Comparison of ENCODE assay signal across 10 cellular contexts in genomic region chr19:48631254-48631653, GRCh38. TPM values are rescaled to one million over a fixed set of nuclear protein-coding genes. Genes with fewer than 3 reads are reported as not detected.
A peak's percentile ranks its signal among the peaks of the same experiment; 100 is the strongest.
DNase-seq lines count a peak whose midpoint lies in the region; ATAC-seq and TF ChIP-seq lines count a peak whose summit lies in the region.
"Had no signal": no experiment of that assay in that cellular context is flagged by ENCODE, and none has a peak within 500 bp of the region (broad histone marks: within the 10 kb centered on the region; RNA-seq: fewer than 3 reads in every experiment).

No MANE protein-coding gene starts in this region.

- peaks cover 0 to 9% of the 10 kb centered on the region in 2 donors for H3K36me3 ChIP-seq in lung (ENCODE audit: control insufficient read depth in 2 of 2, insufficient read depth in 2 of 2, low read length in 2 of 2)
- no peaks in the 10 kb centered on the region for H3K36me3 ChIP-seq in thoracic aorta
- H3K36me3 ChIP-seq in PC-3 (ENCODE audit: low read depth, low read length): no peaks in the 10 kb centered on the region

- H3K4me3 ChIP-seq in lung (no peak overlapping the region), thoracic aorta (peak overlapping the region; percentile 60), PC-3 (ENCODE audit: low read length) (no peak overlapping the region)

- peaks cover 14 to 16% of the 10 kb centered on the region in 2 donors for H3K4me1 ChIP-seq in lung (ENCODE audit: control insufficient read depth in 2 of 2, insufficient read depth in 2 of 2, low read length in 2 of 2)
- H3K4me1 ChIP-seq in thoracic aorta (ENCODE audit: control insufficient read depth in 1 of 2, low read depth in 2 of 2): peaks cover 37 to 62% of the 10 kb centered on the region in 2 donors
- peaks cover 15% of the 10 kb centered on the region for H3K4me1 ChIP-seq in PC-3 (ENCODE audit: insufficient read depth, low read length)

- peak; percentile 11 for DNase-seq in activated CD4-positive, alpha-beta T cell treated with anti-CD3 and anti-CD28 coated beads for 36 hours
- no peak for DNase-seq in activated CD4-positive, alpha-beta T cell treated with anti-CD3 and anti-CD28 coated beads, Interleukin-2, amount 50 U/mL, for 4 hours
- DNase-seq in activated CD4-positive, alpha-beta memory T cell treated with anti-CD3 and anti-CD28 coated beads, Interleukin-2, amount 10 ng/mL, durations not matched to agents 7 days and 5 days: no peak
- DNase-seq in lung (ENCODE audit: low spot score) (no peak), thoracic aorta (ENCODE audit: low spot score) (no peak), PC-3 (no peak), HuH-7 (ENCODE audit: low spot score) (no peak), NCI-H2171 treated with DMSO at 0.1 percent for 48 hours (lab: John Stamatoyannopoulos, UW) (no peak)
- DNase-seq: MM.1S, retina had no signal

- intact Hi-C loops in activated CD4-positive, alpha-beta T cell treated with anti-CD3 and anti-CD28 coated beads for 36 hours (cut with DNase I, micrococcal nuclease): loop anchor here (10.0 kb wide), 3 partner anchors 334 to 1516 kb away; partner anchors contain the start of genes FTL (in 1 of the 2), NOSIP (in 1 of the 2), PRRG2 (in 1 of the 2) and ZC3H4 (in 1 of the 2)
- intact Hi-C loops in PC-3 (cut with micrococcal nuclease): no loop called here

- CTCF ChIA-PET in activated CD4-positive, alpha-beta T cell treated with anti-CD3 and anti-CD28 coated beads for 36 hours (lab: Charles Lee): interaction anchor here (0.6 to 1.2 kb wide), 3 partner anchors 83 to 308 kb away, joined by 3 to 5 read pairs (median 4); no protein-coding TSS in a partner anchor
- CTCF ChIA-PET in activated CD4-positive, alpha-beta memory T cell treated with anti-CD3 and anti-CD28 coated beads, Interleukin-2, amount 10 ng/mL, durations not matched to agents 7 days and 5 days (lab: Charles Lee): no interaction called here
- CTCF ChIA-PET in PC-3 (lab: Charles Lee): no interaction called here

- H3K4me1 Mint-ChIP-seq in activated CD4-positive, alpha-beta T cell treated with anti-CD3 and anti-CD28 coated beads for 36 hours: peaks cover 39% of the 10 kb centered on the region
- H3K4me1 Mint-ChIP-seq in activated CD4-positive, alpha-beta memory T cell treated with anti-CD3 and anti-CD28 coated beads, Interleukin-2, amount 10 ng/mL, durations not matched to agents 7 days and 5 days: peaks cover 49% of the 10 kb centered on the region

- H3K27me3 Mint-ChIP-seq in activated CD4-positive, alpha-beta T cell treated with anti-CD3 and anti-CD28 coated beads for 36 hours: no peaks in the 10 kb centered on the region
- no peaks in the 10 kb centered on the region for H3K27me3 Mint-ChIP-seq in activated CD4-positive, alpha-beta memory T cell treated with anti-CD3 and anti-CD28 coated beads, Interleukin-2, amount 10 ng/mL, durations not matched to agents 7 days and 5 days

- H3K79me2 ChIP-seq in PC-3 (ENCODE audit: low read length): no peaks in the 10 kb centered on the region

- no peak overlapping the region for H3K4me2 ChIP-seq in PC-3 (ENCODE audit: low read length)

- no peak overlapping the region for H3K9ac ChIP-seq in PC-3 (ENCODE audit: low read length)

- POLR2A ChIA-PET in activated CD4-positive, alpha-beta T cell treated with anti-CD3 and anti-CD28 coated beads for 36 hours (lab: Charles Lee): interaction anchor here (1.3 to 1.7 kb wide), 2 partner anchors 9 to 17 kb away, joined by 4 to 9 read pairs; no protein-coding TSS in a partner anchor
- POLR2A ChIA-PET in activated CD4-positive, alpha-beta memory T cell treated with anti-CD3 and anti-CD28 coated beads, Interleukin-2, amount 10 ng/mL, durations not matched to agents 7 days and 5 days (lab: Charles Lee): interaction anchor here (4.7 kb wide), 1 partner anchor 13 kb away, joined by 47 read pairs; the partner anchor contains the start of genes RPL18 and SPHK2
- POLR2A ChIA-PET in PC-3 (lab: Charles Lee; ENCODE audit: unreplicated experiment): no interaction called here

- no peaks in the 10 kb centered on the region for H3K9me2 ChIP-seq in PC-3 (replicated peaks; ENCODE audit: low read length)

- no TSS peak for BruUV-seq in PC-3 (replicated peaks; lab: Mats Ljungman, UMichigan)

- H3F3A ChIP-seq in PC-3 (ENCODE audit: low read length, unreplicated experiment): peaks cover 3% of the 10 kb centered on the region

- H4K20me1 ChIP-seq in PC-3 (ENCODE audit: low read length): no peaks in the 10 kb centered on the region

- H3K27ac Mint-ChIP-seq in activated CD4-positive, alpha-beta T cell treated with anti-CD3 and anti-CD28 coated beads for 36 hours: no peak overlapping the region
- peak overlapping the region; percentile 29 for H3K27ac Mint-ChIP-seq in activated CD4-positive, alpha-beta memory T cell treated with anti-CD3 and anti-CD28 coated beads, Interleukin-2, amount 10 ng/mL, durations not matched to agents 7 days and 5 days

- H3K27ac ChIP-seq in lung (ENCODE audit: low read depth in 1 of 2, low read length in 1 of 2) (peak overlapping the region; percentile 51 to 79), thoracic aorta (peak overlapping the region; percentile 74 to 86), PC-3 (ENCODE audit: low read length) (no peak overlapping the region)

- ATAC-seq in activated CD4-positive, alpha-beta T cell treated with anti-CD3 and anti-CD28 coated beads for 36 hours: no peak
- ATAC-seq in lung (ENCODE audit: insufficient read depth, low FRiP score): no peak
- ATAC-seq in thoracic aorta (ENCODE audit: insufficient number of reproducible peaks, low FRiP score, low read depth): no peak
- no peak for ATAC-seq in PC-3

- H3K4me3 Mint-ChIP-seq in activated CD4-positive, alpha-beta T cell treated with anti-CD3 and anti-CD28 coated beads for 36 hours: no peak overlapping the region
- no peak overlapping the region for H3K4me3 Mint-ChIP-seq in activated CD4-positive, alpha-beta memory T cell treated with anti-CD3 and anti-CD28 coated beads, Interleukin-2, amount 10 ng/mL, durations not matched to agents 7 days and 5 days

- H2AFZ ChIP-seq in PC-3 (ENCODE audit: low read length): no peak overlapping the region

- 80 to 89% methylated on average over 3 of the region's 3 CpGs for WGBS in lung, 2 donors

- peaks cover 13% of the 10 kb centered on the region for H3K36me3 Mint-ChIP-seq in activated CD4-positive, alpha-beta T cell treated with anti-CD3 and anti-CD28 coated beads for 36 hours (ENCODE audit: low read depth)
- H3K36me3 Mint-ChIP-seq in activated CD4-positive, alpha-beta memory T cell treated with anti-CD3 and anti-CD28 coated beads, Interleukin-2, amount 10 ng/mL, durations not matched to agents 7 days and 5 days (ENCODE audit: low read depth): peaks cover 7% of the 10 kb centered on the region

- TF ChIP-seq CTCF in lung (IDR thresholded peaks at IDR 0.05; ENCODE audit: control extremely low read depth, extremely low read depth): no peak
- TF ChIP-seq CTCF in thoracic aorta (IDR thresholded peaks at IDR 0.05): no peak
- no peak for TF ChIP-seq CTCF in PC-3 (conservative IDR thresholded peaks at IDR 0.05; ENCODE audit: low read depth, low read length)

- H3K9me3 ChIP-seq in lung (ENCODE audit: control insufficient read depth in 2 of 2, insufficient read depth in 1 of 2, low read length in 1 of 2): no peaks in the 10 kb centered on the region
- no peaks in the 10 kb centered on the region for H3K9me3 ChIP-seq in thoracic aorta
- no peaks in the 10 kb centered on the region for H3K9me3 ChIP-seq in PC-3 (ENCODE audit: low read length)

- no peaks in the 10 kb centered on the region for H3K9me3 Mint-ChIP-seq in activated CD4-positive, alpha-beta T cell treated with anti-CD3 and anti-CD28 coated beads for 36 hours (ENCODE audit: low read depth)
- H3K9me3 Mint-ChIP-seq in activated CD4-positive, alpha-beta memory T cell treated with anti-CD3 and anti-CD28 coated beads, Interleukin-2, amount 10 ng/mL, durations not matched to agents 7 days and 5 days: no peaks in the 10 kb centered on the region

- H3K27me3 ChIP-seq in lung (ENCODE audit: control insufficient read depth, insufficient read depth) (no peaks in the 10 kb centered on the region), thoracic aorta (replicated peaks; ENCODE audit: insufficient read depth) (no peaks in the 10 kb centered on the region), PC-3 (ENCODE audit: low read length) (no peaks in the 10 kb centered on the region)

RNA-seq across cellular contexts. Expression of gene DBP, which starts 5.9 kb away (rescaled TPM):
- 10 to 100 TPM in 1 of 2 experiments, 1 to 10 TPM in 1; 8.3 to 12.4 TPM for total RNA-seq in activated CD4-positive, alpha-beta T cell treated with anti-CD3 and anti-CD28 coated beads for 36 hours
- 10 to 100 TPM; 18.7 to 19.1 TPM for total RNA-seq in activated CD4-positive, alpha-beta memory T cell treated with anti-CD3 and anti-CD28 coated beads, Interleukin-2, amount 10 ng/mL, durations not matched to agents 7 days and 5 days
- 10 to 100 TPM in 1 of 2 donors, 1 to 10 TPM in 1; 9.4 to 10.3 TPM for total RNA-seq in lung
- polyA plus RNA-seq in lung: 10 to 100 TPM in 1 of 2 donors, 1 to 10 TPM in 1; 6.8 to 16.8 TPM
- 10 to 100 TPM in 1 of 2 donors, 1 to 10 TPM in 1; 3.9 to 15.0 TPM for total RNA-seq in thoracic aorta
- total RNA-seq in PC-3 (2014; rRNA removed): 9.0 and 12.2 TPM in 2 replicates

RNA-seq across cellular contexts. Expression of gene SPHK2, which starts 11.9 kb away (rescaled TPM):
- 10 to 100 TPM; 27.0 TPM for total RNA-seq in activated CD4-positive, alpha-beta T cell treated with anti-CD3 and anti-CD28 coated beads for 36 hours
- 10 to 100 TPM; 27.7 to 29.5 TPM for total RNA-seq in activated CD4-positive, alpha-beta memory T cell treated with anti-CD3 and anti-CD28 coated beads, Interleukin-2, amount 10 ng/mL, durations not matched to agents 7 days and 5 days
- total RNA-seq in lung: 10 to 100 TPM; 10.3 to 35.3 TPM
- polyA plus RNA-seq in lung: 10 to 100 TPM; 18.3 to 19.8 TPM
- total RNA-seq in thoracic aorta: 10 to 100 TPM; 16.2 to 49.0 TPM
- 8.5 and 8.6 TPM in 2 replicates for total RNA-seq in PC-3 (2014; rRNA removed)

RNA-seq across cellular contexts. Expression of gene RPL18, which starts 12.3 kb away (rescaled TPM):
- 1,000 to 10,000 TPM; 2,026 to 2,191 TPM for total RNA-seq in activated CD4-positive, alpha-beta T cell treated with anti-CD3 and anti-CD28 coated beads for 36 hours
- 1,000 to 10,000 TPM; 1,511 to 1,528 TPM for total RNA-seq in activated CD4-positive, alpha-beta memory T cell treated with anti-CD3 and anti-CD28 coated beads, Interleukin-2, amount 10 ng/mL, durations not matched to agents 7 days and 5 days
- 1,000 to 10,000 TPM; 1,019 to 1,119 TPM for total RNA-seq in lung
- polyA plus RNA-seq in lung: 1,000 to 10,000 TPM; 1,696 to 3,542 TPM
- 1,000 to 10,000 TPM; 1,120 to 1,389 TPM for total RNA-seq in thoracic aorta
- total RNA-seq in PC-3 (2014; rRNA removed): 1,237 and 1,503 TPM in 2 replicates

RNA-seq across cellular contexts. Expression of gene CA11, which starts 14.7 kb away (rescaled TPM):
- 10 to 100 TPM; 11.5 to 18.0 TPM for total RNA-seq in activated CD4-positive, alpha-beta T cell treated with anti-CD3 and anti-CD28 coated beads for 36 hours
- total RNA-seq in activated CD4-positive, alpha-beta memory T cell treated with anti-CD3 and anti-CD28 coated beads, Interleukin-2, amount 10 ng/mL, durations not matched to agents 7 days and 5 days: 1 to 10 TPM; 3.9 to 4.5 TPM
- total RNA-seq in lung (1 to 10 TPM in 1 of 2 donors, under 1 TPM in 1; 0.88 to 5.4 TPM), thoracic aorta (1 to 10 TPM; 3.0 to 4.6 TPM), PC-3 (2014; rRNA removed) (0.63 and 4.1 TPM in 2 replicates)
- polyA plus RNA-seq in lung: 10 to 100 TPM in 1 of 2 donors, 1 to 10 TPM in 1; 4.8 to 13.0 TPM

RNA-seq across cellular contexts. Expression of gene FAM83E, which starts 16.4 kb away (rescaled TPM):
- 1 to 10 TPM; 1.5 to 4.1 TPM for total RNA-seq in activated CD4-positive, alpha-beta T cell treated with anti-CD3 and anti-CD28 coated beads for 36 hours
- total RNA-seq in activated CD4-positive, alpha-beta memory T cell treated with anti-CD3 and anti-CD28 coated beads, Interleukin-2, amount 10 ng/mL, durations not matched to agents 7 days and 5 days: 1 to 10 TPM; 1.3 to 2.6 TPM
- total RNA-seq in lung (10 to 100 TPM; 22.2 to 41.1 TPM), thoracic aorta (1 to 10 TPM in 1 of 2 donors, not detected in 1; 2.0 TPM), PC-3 (2014; rRNA removed) (4.6 and 4.7 TPM in 2 replicates)
- 10 to 100 TPM; 32.3 to 43.8 TPM for polyA plus RNA-seq in lung
